ENCODE assay signal across 8 cellular contexts in genomic region chr19:53424968-53425597, GRCh38. TPM values are rescaled to one million over a fixed set of nuclear protein-coding genes. Genes with fewer than 3 reads are reported as not detected.
DNase-seq lines count a peak whose midpoint lies in the region; ATAC-seq and TF ChIP-seq lines count a peak whose summit lies in the region.

No MANE protein-coding gene starts in this region.

- DNase-seq in AG08395 (ENCODE audit: low spot score) (peak; percentile 77), HEK293T (ENCODE audit: extremely low spot score) (peak; percentile 40), RPMI7951 (ENCODE audit: low read depth) (peak; percentile 62), germinal center (ENCODE audit: low spot score) (peak; percentile 57), osteoblast (ENCODE audit: insufficient read length, low spot score, missing footprints) (peak; percentile 78), tibial artery (peak; percentile 71 to 82)
- DNase-seq in activated effector memory CD4-positive, alpha-beta T cell treated with Interleukin-2 at 50 U/mL for 16 hours: peak; percentile 33

- no peaks in the 10 kb centered on the region for H4K20me1 ChIP-seq in osteoblast (ENCODE audit: insufficient read depth, low read length)

- intact Hi-C loops in tibial artery (cut with DNase I; ENCODE audit: low total_unique reads): loop anchor here (5.0 to 10.0 kb wide), 2 partner anchors 90 to 322 kb away; no protein-coding TSS in a partner anchor

- no peaks in the 10 kb centered on the region for H3K79me2 ChIP-seq in osteoblast (ENCODE audit: insufficient read depth, low read length)

- H3K4me3 ChIP-seq in osteoblast (ENCODE audit: insufficient read depth, low read length) (no peak overlapping the region), tibial artery (no peak overlapping the region)

- H3K9me3 ChIP-seq in osteoblast (ENCODE audit: low read depth, low read length) (no peaks in the 10 kb centered on the region), tibial artery (no peaks in the 10 kb centered on the region)

- no peak overlapping the region for H3K27ac ChIP-seq in osteoblast (ENCODE audit: low read depth, low read length)
- H3K27ac ChIP-seq in tibial artery: no peak overlapping the region

- H3K4me2 ChIP-seq in osteoblast (ENCODE audit: insufficient read depth, low read length): no peak overlapping the region

- POLR2A ChIA-PET in HEK293T (lab: Yijun Ruan, JAX): no interaction called here

- no peaks in the 10 kb centered on the region for H3K27me3 ChIP-seq in osteoblast (ENCODE audit: insufficient read depth, low read length)
- H3K27me3 ChIP-seq in tibial artery: no peaks in the 10 kb centered on the region

- no peak for ATAC-seq in GM21529 (IDR thresholded peaks at IDR 0.05; ENCODE audit: unreplicated experiment)

- TF ChIP-seq CTCF in osteoblast (IDR thresholded peaks at IDR 0.05; ENCODE audit: extremely low read depth, low read depth, low read length) (peak; percentile 81), tibial artery (IDR thresholded peaks at IDR 0.05) (peak; percentile 68 to 70)

- CTCF ChIA-PET in HEK293T (lab: Yijun Ruan, JAX): interaction anchor here (0.6 kb wide), 1 partner anchor 324 kb away, joined by 4 read pairs; no protein-coding TSS in a partner anchor

- H2AFZ ChIP-seq in osteoblast (ENCODE audit: low read length): no peak overlapping the region

- H3K4me1 ChIP-seq in osteoblast (ENCODE audit: insufficient read depth, low read length) (no peaks in the 10 kb centered on the region), tibial artery (peaks cover 0 to 4% (median 0%) of the 10 kb centered on the region in 4 donors)

- H3K36me3 ChIP-seq in osteoblast (ENCODE audit: insufficient read depth, low read length) (no peaks in the 10 kb centered on the region), tibial artery (no peaks in the 10 kb centered on the region)

TF ChIP-seq in HEK293T, 16 proteins besides CTCF, POLR2A, EP300 and RAD21:
- TF ChIP-seq CTBP1 (IDR thresholded peaks at IDR 0.05; ENCODE audit: borderline replicate concordance) (no peak), SUZ12 (IDR thresholded peaks at IDR 0.05) (no peak), LEF1 (IDR thresholded peaks at IDR 0.05; ENCODE audit: borderline replicate concordance) (no peak), HDGF (IDR thresholded peaks at IDR 0.05; ENCODE audit: borderline replicate concordance) (no peak), BHLHE40 (IDR thresholded peaks at IDR 0.05; ENCODE audit: borderline replicate concordance) (no peak), FOXA1 (IDR thresholded peaks at IDR 0.05) (no peak), TARDBP (IDR thresholded peaks at IDR 0.05) (no peak), SP1 (IDR thresholded peaks at IDR 0.05) (no peak), L3MBTL2 (conservative IDR thresholded peaks at IDR 0.05) (no peak), NFRKB (IDR thresholded peaks at IDR 0.05) (no peak), ARNT (IDR thresholded peaks at IDR 0.05) (no peak)
- TF ChIP-seq, protein P1, sequence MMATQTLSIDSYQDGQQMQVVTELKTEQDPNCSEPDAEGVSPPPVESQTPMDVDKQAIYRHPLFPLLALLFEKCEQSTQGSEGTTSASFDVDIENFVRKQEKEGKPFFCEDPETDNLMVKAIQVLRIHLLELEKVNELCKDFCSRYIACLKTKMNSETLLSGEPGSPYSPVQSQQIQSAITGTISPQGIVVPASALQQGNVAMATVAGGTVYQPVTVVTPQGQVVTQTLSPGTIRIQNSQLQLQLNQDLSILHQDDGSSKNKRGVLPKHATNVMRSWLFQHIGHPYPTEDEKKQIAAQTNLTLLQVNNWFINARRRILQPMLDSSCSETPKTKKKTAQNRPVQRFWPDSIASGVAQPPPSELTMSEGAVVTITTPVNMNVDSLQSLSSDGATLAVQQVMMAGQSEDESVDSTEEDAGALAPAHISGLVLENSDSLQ (IDR thresholded peaks at IDR 0.05): no peak

RNA-seq across cellular contexts. Expression of gene ZNF761, which starts 6.7 kb away (rescaled TPM):
- 15.4 and 16.7 TPM in 2 replicates for total RNA-seq in RPMI7951 (2014; rRNA removed; shearing (Covaris generic))
- 13.0 and 16.5 TPM in 2 replicates for total RNA-seq in osteoblast

RNA-seq across cellular contexts. Expression of gene ZNF765, which starts 30.1 kb away (rescaled TPM):
- 10.1 and 11.8 TPM in 2 replicates for total RNA-seq in RPMI7951 (2014; rRNA removed; shearing (Covaris generic))
- total RNA-seq in osteoblast: 15.6 TPM in 2 replicates

RNA-seq across cellular contexts. Expression of gene ZNF813, which starts 42.5 kb away (rescaled TPM):
- total RNA-seq in RPMI7951 (2014; rRNA removed; shearing (Covaris generic)): 4.7 and 4.9 TPM in 2 replicates
- total RNA-seq in osteoblast: 3.6 and 4.4 TPM in 2 replicates

RNA-seq across cellular contexts. Expression of gene ZNF525, which starts 59.6 kb away (rescaled TPM):
- 6.4 and 11.5 TPM in 2 replicates for total RNA-seq in RPMI7951 (2014; rRNA removed; shearing (Covaris generic))
- total RNA-seq in osteoblast: 6.8 and 8.0 TPM in 2 replicates
